ENCODE assay signal across 25 cellular contexts in genomic region chr12:6435941-6436715, GRCh38. TPM values are rescaled to one million over a fixed set of nuclear protein-coding genes. Genes with fewer than 3 reads are reported as not detected.
DNase-seq lines count a peak whose midpoint lies in the region; ATAC-seq lines count a peak whose summit lies in the region.
"Had no signal": no experiment of that assay in that cellular context is flagged by ENCODE, and none has a peak within 500 bp of the region (broad histone marks: within the 10 kb centered on the region; RNA-seq: fewer than 3 reads in every experiment).

No MANE protein-coding gene starts in this region.

- H3K9me3 Mint-ChIP-seq in activated CD4-positive, alpha-beta memory T cell treated with anti-CD3 and anti-CD28 coated beads for 36 hours, result no peaks in the 10 kb centered on the region
- H3K9me3 Mint-ChIP-seq in activated CD4-positive, alpha-beta memory T cell treated with anti-CD3 and anti-CD28 coated beads, Interleukin-2, amount 10 ng/mL, durations not matched to agents 7 days and 5 days, result no peaks in the 10 kb centered on the region
- H3K9me3 Mint-ChIP-seq: activated CD4-positive, alpha-beta T cell treated with anti-CD3 and anti-CD28 coated beads, Interleukin-2, amount 10 ng/mL, durations not matched to agents 7 days and 5 days; CD4-positive, alpha-beta memory T cell; IgD-negative memory B cell; natural killer cell treated with Interleukin-12 subunit alpha and Interleukin-12 subunit beta and Interleukin-15 and Interleukin-18, amount 100 ng/mL, for 72 hours had no signal

- ATAC-seq in Right ventricle myocardium inferior (no peak), GM21786 (IDR thresholded peaks at IDR 0.05; ENCODE audit: unreplicated experiment) (no peak)
- ATAC-seq: gastroesophageal sphincter; natural killer cell treated with Interleukin-12 subunit alpha and Interleukin-12 subunit beta and Interleukin-15 and Interleukin-18, amount 100 ng/mL, for 72 hours; Panc1; psoas muscle had no signal

- DNase-seq in activated CD4-positive, alpha-beta memory T cell treated with anti-CD3 and anti-CD28 coated beads for 36 hours, result peak; percentile 22
- no peak for DNase-seq in activated CD4-positive, alpha-beta memory T cell treated with anti-CD3 and anti-CD28 coated beads, Interleukin-2, amount 10 ng/mL, durations not matched to agents 7 days and 5 days
- peak; percentile 17 for DNase-seq in cardiac septum (ENCODE audit: low spot score)
- DNase-seq in Right ventricle myocardium inferior (ENCODE audit: missing footprints), result no peak
- peak; percentile 60 for DNase-seq in mesenteric fat pad (ENCODE audit: low spot score)
- DNase-seq in GDM1 (lab: John Stamatoyannopoulos, UW), result no peak
- no peak for DNase-seq in medulla oblongata (ENCODE audit: extremely low spot score)
- DNase-seq: activated CD4-positive, alpha-beta T cell treated with anti-CD3 and anti-CD28 coated beads, Interleukin-2, amount 10 ng/mL, durations not matched to agents 7 days and 5 days; activated naive CD4-positive, alpha-beta T cell treated with Interleukin-2 at 50 U/mL for 16 hours; anterior cingulate cortex; CD4-positive, alpha-beta memory T cell; GOT3; NCI-H1048; NCI-H2107; NCI-H748 treated with DMSO at 0.1 percent for 48 hours; psoas muscle; SIG-M5; stimulated activated CD4-positive, alpha-beta T cell treated with anti-CD3 and anti-CD28 coated beads, Interleukin-4, amount 100 ng/mL, for 1 hour; substantia nigra; trophoblast cell had no signal

- H3K4me3 Mint-ChIP-seq in activated CD4-positive, alpha-beta memory T cell treated with anti-CD3 and anti-CD28 coated beads for 36 hours, result no peak overlapping the region
- H3K4me3 Mint-ChIP-seq in activated CD4-positive, alpha-beta memory T cell treated with anti-CD3 and anti-CD28 coated beads, Interleukin-2, amount 10 ng/mL, durations not matched to agents 7 days and 5 days, result no peak overlapping the region
- H3K4me3 Mint-ChIP-seq: activated CD4-positive, alpha-beta T cell treated with anti-CD3 and anti-CD28 coated beads, Interleukin-2, amount 10 ng/mL, durations not matched to agents 7 days and 5 days; CD4-positive, alpha-beta memory T cell; IgD-negative memory B cell; natural killer cell treated with Interleukin-12 subunit alpha and Interleukin-12 subunit beta and Interleukin-15 and Interleukin-18, amount 100 ng/mL, for 72 hours had no signal

- POLR2A ChIA-PET in activated CD4-positive, alpha-beta memory T cell treated with anti-CD3 and anti-CD28 coated beads for 36 hours (lab: Charles Lee), result interaction anchor here (2.1 kb wide), 1 partner anchor 16 kb away, joined by 13 read pairs; the partner anchor contains the start of gene TAPBPL
- POLR2A ChIA-PET in activated CD4-positive, alpha-beta memory T cell treated with anti-CD3 and anti-CD28 coated beads, Interleukin-2, amount 10 ng/mL, durations not matched to agents 7 days and 5 days (lab: Charles Lee), result interaction anchor here (3.9 kb wide), 1 partner anchor 16 kb away, joined by 22 read pairs; the partner anchor contains the start of gene TAPBPL

- CTCF ChIA-PET in activated CD4-positive, alpha-beta memory T cell treated with anti-CD3 and anti-CD28 coated beads for 36 hours (lab: Charles Lee), result interaction anchor here (0.6 to 1.5 kb wide), 4 partner anchors 9 to 608 kb away, joined by 3 to 4 read pairs (median 3); no protein-coding TSS in a partner anchor
- CTCF ChIA-PET in activated CD4-positive, alpha-beta memory T cell treated with anti-CD3 and anti-CD28 coated beads, Interleukin-2, amount 10 ng/mL, durations not matched to agents 7 days and 5 days (lab: Charles Lee), result interaction anchor here (1.1 kb wide), 1 partner anchor 12 kb away, joined by 3 read pairs; no protein-coding TSS in a partner anchor

- no peak overlapping the region for H3K27ac Mint-ChIP-seq in activated CD4-positive, alpha-beta memory T cell treated with anti-CD3 and anti-CD28 coated beads for 36 hours
- no peak overlapping the region for H3K27ac Mint-ChIP-seq in activated CD4-positive, alpha-beta memory T cell treated with anti-CD3 and anti-CD28 coated beads, Interleukin-2, amount 10 ng/mL, durations not matched to agents 7 days and 5 days
- H3K27ac Mint-ChIP-seq: activated CD4-positive, alpha-beta T cell treated with anti-CD3 and anti-CD28 coated beads, Interleukin-2, amount 10 ng/mL, durations not matched to agents 7 days and 5 days had no signal

- H3K27me3 Mint-ChIP-seq in activated CD4-positive, alpha-beta memory T cell treated with anti-CD3 and anti-CD28 coated beads for 36 hours, result no peaks in the 10 kb centered on the region
- no peaks in the 10 kb centered on the region for H3K27me3 Mint-ChIP-seq in activated CD4-positive, alpha-beta memory T cell treated with anti-CD3 and anti-CD28 coated beads, Interleukin-2, amount 10 ng/mL, durations not matched to agents 7 days and 5 days
- H3K27me3 Mint-ChIP-seq: activated CD4-positive, alpha-beta T cell treated with anti-CD3 and anti-CD28 coated beads, Interleukin-2, amount 10 ng/mL, durations not matched to agents 7 days and 5 days; CD4-positive, alpha-beta memory T cell; IgD-negative memory B cell had no signal

- intact Hi-C loops in activated CD4-positive, alpha-beta memory T cell treated with anti-CD3 and anti-CD28 coated beads for 36 hours (cut with micrococcal nuclease), result no loop called here
- intact Hi-C loops in cardiac septum (cut with DNase I) (no loop called here), Right ventricle myocardium inferior (cut with DNase I) (no loop called here)

- H3K4me1 Mint-ChIP-seq in activated CD4-positive, alpha-beta memory T cell treated with anti-CD3 and anti-CD28 coated beads for 36 hours (ENCODE audit: low read depth), result peaks cover 46% of the 10 kb centered on the region
- peaks cover 29% of the 10 kb centered on the region for H3K4me1 Mint-ChIP-seq in activated CD4-positive, alpha-beta memory T cell treated with anti-CD3 and anti-CD28 coated beads, Interleukin-2, amount 10 ng/mL, durations not matched to agents 7 days and 5 days

- H3K36me3 Mint-ChIP-seq in activated CD4-positive, alpha-beta memory T cell treated with anti-CD3 and anti-CD28 coated beads for 36 hours, result peaks cover 3% of the 10 kb centered on the region
- H3K36me3 Mint-ChIP-seq in activated CD4-positive, alpha-beta memory T cell treated with anti-CD3 and anti-CD28 coated beads, Interleukin-2, amount 10 ng/mL, durations not matched to agents 7 days and 5 days (ENCODE audit: low read depth), result no peaks in the 10 kb centered on the region
- H3K36me3 Mint-ChIP-seq: CD4-positive, alpha-beta memory T cell; IgD-negative memory B cell; natural killer cell treated with Interleukin-12 subunit alpha and Interleukin-12 subunit beta and Interleukin-15 and Interleukin-18, amount 100 ng/mL, for 72 hours had no signal

RNA-seq across cellular contexts. Expression of gene CD27, which starts 8.6 kb away (rescaled TPM):
- 10 to 100 TPM; 36.5 to 39.3 TPM for total RNA-seq in activated CD4-positive, alpha-beta memory T cell treated with anti-CD3 and anti-CD28 coated beads for 36 hours
- 10 to 100 TPM; 39.9 to 43.4 TPM for total RNA-seq in activated CD4-positive, alpha-beta memory T cell treated with anti-CD3 and anti-CD28 coated beads, Interleukin-2, amount 10 ng/mL, durations not matched to agents 7 days and 5 days
- not detected for total RNA-seq in cardiac septum
- total RNA-seq in Right ventricle myocardium inferior, result not detected
- not detected for total RNA-seq in mesenteric fat pad

RNA-seq across cellular contexts. Expression of gene TAPBPL, which starts 15.7 kb away (rescaled TPM):
- total RNA-seq in activated CD4-positive, alpha-beta memory T cell treated with anti-CD3 and anti-CD28 coated beads for 36 hours, result 10 to 100 TPM; 33.4 to 35.0 TPM
- total RNA-seq in activated CD4-positive, alpha-beta memory T cell treated with anti-CD3 and anti-CD28 coated beads, Interleukin-2, amount 10 ng/mL, durations not matched to agents 7 days and 5 days, result 10 to 100 TPM; 45.0 to 49.0 TPM
- 17.2 TPM for total RNA-seq in cardiac septum
- 15.7 TPM for total RNA-seq in Right ventricle myocardium inferior
- 13.0 TPM for total RNA-seq in mesenteric fat pad

RNA-seq across cellular contexts. Expression of gene VAMP1, which starts 34.3 kb away (rescaled TPM):
- 10 to 100 TPM; 27.7 to 30.2 TPM for total RNA-seq in activated CD4-positive, alpha-beta memory T cell treated with anti-CD3 and anti-CD28 coated beads for 36 hours
- 10 to 100 TPM; 45.1 to 50.9 TPM for total RNA-seq in activated CD4-positive, alpha-beta memory T cell treated with anti-CD3 and anti-CD28 coated beads, Interleukin-2, amount 10 ng/mL, durations not matched to agents 7 days and 5 days
- 4.1 TPM for total RNA-seq in cardiac septum
- total RNA-seq in Right ventricle myocardium inferior, result 4.2 TPM
- total RNA-seq in mesenteric fat pad, result 5.8 TPM

RNA-seq across cellular contexts. Expression of gene LTBR, which starts 52.2 kb away (rescaled TPM):
- total RNA-seq in activated CD4-positive, alpha-beta memory T cell treated with anti-CD3 and anti-CD28 coated beads for 36 hours, result 1 to 10 TPM; 1.5 to 1.9 TPM
- total RNA-seq in activated CD4-positive, alpha-beta memory T cell treated with anti-CD3 and anti-CD28 coated beads, Interleukin-2, amount 10 ng/mL, durations not matched to agents 7 days and 5 days, result under 1 TPM; 0.38 to 0.40 TPM
- 29.4 TPM for total RNA-seq in cardiac septum
- 34.3 TPM for total RNA-seq in Right ventricle myocardium inferior
- 161 TPM for total RNA-seq in mesenteric fat pad
- total RNA-seq: activated CD4-positive, alpha-beta T cell treated with anti-CD3 and anti-CD28 coated beads, Interleukin-2, amount 10 ng/mL, durations not matched to agents 7 days and 5 days had no signal

RNA-seq across cellular contexts. Expression of gene MRPL51, which starts 56.9 kb away (rescaled TPM):
- 100 to 1,000 TPM; 289 to 312 TPM for total RNA-seq in activated CD4-positive, alpha-beta memory T cell treated with anti-CD3 and anti-CD28 coated beads for 36 hours
- 100 to 1,000 TPM; 204 to 208 TPM for total RNA-seq in activated CD4-positive, alpha-beta memory T cell treated with anti-CD3 and anti-CD28 coated beads, Interleukin-2, amount 10 ng/mL, durations not matched to agents 7 days and 5 days
- total RNA-seq in cardiac septum, result 174 TPM
- 278 TPM for total RNA-seq in Right ventricle myocardium inferior
- total RNA-seq in mesenteric fat pad, result 116 TPM

Comparison
In these comparisons a context has a peak if more than half of its experiments do, and no peak if none do; other contexts are left out.
1. DNase-seq: peak in activated CD4-positive, alpha-beta memory T cell treated with anti-CD3 and anti-CD28 coated beads for 36 hours (single experiment), cardiac septum (single experiment) and mesenteric fat pad (single experiment); none in activated CD4-positive, alpha-beta memory T cell treated with anti-CD3 and anti-CD28 coated beads, Interleukin-2, amount 10 ng/mL, durations not matched to agents 7 days and 5 days (single experiment), Right ventricle myocardium inferior (single experiment), GDM1 (single experiment) and medulla oblongata (single experiment).
2. RNA of gene CD27, which starts 8.6 kb away (total RNA-seq): 39.9 to 43.4 TPM in activated CD4-positive, alpha-beta memory T cell treated with anti-CD3 and anti-CD28 coated beads, Interleukin-2, amount 10 ng/mL, durations not matched to agents 7 days and 5 days and 36.5 to 39.3 TPM in activated CD4-positive, alpha-beta memory T cell treated with anti-CD3 and anti-CD28 coated beads for 36 hours; not detected in mesenteric fat pad (single experiment), not detected in Right ventricle myocardium inferior (single experiment) and not detected in cardiac septum (single experiment); every median in the first group is over 10 times any median in the second.